ENCODE assay signal across 10 cellular contexts in the genomic region with DNA sequence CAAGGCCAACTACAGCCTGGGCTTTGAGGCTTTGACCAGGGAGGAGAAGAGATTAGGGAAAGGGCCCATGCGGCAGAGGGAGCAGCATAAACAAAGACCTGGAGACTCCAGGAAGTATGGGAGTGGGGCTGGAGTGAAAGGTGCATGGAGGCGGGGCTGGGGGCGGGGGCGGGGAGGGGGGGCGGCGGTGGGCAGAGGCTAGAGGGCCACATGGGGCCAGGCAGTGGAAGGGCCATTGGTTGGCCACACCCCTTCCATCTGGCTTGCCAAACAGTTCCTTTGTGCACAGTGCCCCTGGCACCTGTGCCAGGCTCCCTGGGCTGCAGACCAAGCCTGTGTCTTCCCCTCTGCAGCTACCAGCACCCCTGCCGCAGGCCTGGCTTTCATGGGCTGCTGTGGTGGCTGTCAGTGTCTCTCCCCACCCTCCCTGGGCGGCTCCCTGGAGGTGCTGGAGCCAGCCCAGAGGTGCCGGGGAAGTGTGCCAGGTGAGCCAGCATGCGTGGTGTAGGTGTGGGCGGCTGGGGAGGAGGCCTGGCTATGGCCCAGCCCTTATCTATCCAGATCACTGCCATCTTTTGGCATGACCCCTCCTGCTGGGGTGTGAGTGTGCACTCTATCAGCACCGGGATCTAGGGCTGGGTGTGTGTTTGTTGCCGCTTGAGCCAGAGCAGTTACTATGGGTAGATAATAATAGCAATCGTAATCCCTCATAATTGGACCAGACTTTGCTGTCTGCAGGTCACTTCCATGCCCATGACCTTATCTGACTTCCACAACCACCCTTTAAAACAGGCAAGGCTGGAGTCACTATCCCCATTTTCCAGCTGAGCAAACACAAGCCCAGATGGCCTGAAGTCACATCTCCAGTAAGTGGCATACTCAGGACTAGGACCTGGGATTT.
DNase-seq lines count a peak whose midpoint lies in the region; ATAC-seq and TF ChIP-seq lines count a peak whose summit lies in the region.
"Had no signal": no experiment of that assay in that cellular context is flagged by ENCODE, and none has a peak within 500 bp of the region (broad histone marks: within the 10 kb centered on the region; RNA-seq: fewer than 3 reads in every experiment).

No MANE protein-coding gene starts in this region.

- ATAC-seq in activated naive CD8-positive, alpha-beta T cell treated with anti-CD3 and anti-CD28 coated beads, Interleukin-2, amount 50 U/mL, for 24 hours, result no peak
- no peak for ATAC-seq in GM18517 (IDR thresholded peaks at IDR 0.05; ENCODE audit: unreplicated experiment)

- peak overlapping the region; percentile 56 for H3K27ac Mint-ChIP-seq in activated naive CD8-positive, alpha-beta T cell treated with anti-CD3 and anti-CD28 coated beads, Interleukin-2, amount 50 U/mL, for 24 hours

- H3K36me3 Mint-ChIP-seq in activated naive CD8-positive, alpha-beta T cell treated with anti-CD3 and anti-CD28 coated beads, Interleukin-2, amount 50 U/mL, for 24 hours (ENCODE audit: low read depth), result peaks cover 38% of the 10 kb centered on the region
- H3K36me3 Mint-ChIP-seq: IgD-negative memory B cell had no signal

- peak overlapping the region; percentile 84 for H3K4me3 Mint-ChIP-seq in activated naive CD8-positive, alpha-beta T cell treated with anti-CD3 and anti-CD28 coated beads, Interleukin-2, amount 50 U/mL, for 24 hours
- H3K4me3 Mint-ChIP-seq: IgD-negative memory B cell had no signal

- DNase-seq in DMS 273 (lab: John Stamatoyannopoulos, UW; ENCODE audit: unreplicated experiment), result peak; percentile 89
- DNase-seq in NCI-H2107 treated with DMSO at 0.1 percent for 48 hours (lab: John Stamatoyannopoulos, UW; ENCODE audit: unreplicated experiment), result peak; percentile 82
- no peak for DNase-seq in activated naive CD8-positive, alpha-beta T cell treated with anti-CD3 and anti-CD28 coated beads, Interleukin-2, amount 50 U/mL, for 24 hours
- peak; percentile 77 for DNase-seq in medulla oblongata (ENCODE audit: extremely low spot score)
- DNase-seq in GM20000 (ENCODE audit: low spot score), result no peak
- DNase-seq in amniotic stem cell (lab: John Stamatoyannopoulos, UW), result no peak
- no peak for DNase-seq in OCI-M1 (lab: John Stamatoyannopoulos, UW)
- DNase-seq: trophoblast cell had no signal

- TF ChIP-seq CTCF in GM20000 (IDR thresholded peaks at IDR 0.05; ENCODE audit: extremely low read depth, missing control alignments), result no peak

- no peaks in the 10 kb centered on the region for H3K27me3 Mint-ChIP-seq in activated naive CD8-positive, alpha-beta T cell treated with anti-CD3 and anti-CD28 coated beads, Interleukin-2, amount 50 U/mL, for 24 hours
- H3K27me3 Mint-ChIP-seq: IgD-negative memory B cell had no signal

- H3K9me3 Mint-ChIP-seq in activated naive CD8-positive, alpha-beta T cell treated with anti-CD3 and anti-CD28 coated beads, Interleukin-2, amount 50 U/mL, for 24 hours, result no peaks in the 10 kb centered on the region
- H3K9me3 Mint-ChIP-seq: IgD-negative memory B cell had no signal

- H3K4me1 Mint-ChIP-seq in activated naive CD8-positive, alpha-beta T cell treated with anti-CD3 and anti-CD28 coated beads, Interleukin-2, amount 50 U/mL, for 24 hours, result peaks cover 81% of the 10 kb centered on the region

Comparison
In these comparisons a context has a peak if more than half of its experiments do, and no peak if none do; other contexts are left out.
1. DNase-seq: peak in DMS 273 (single experiment), NCI-H2107 treated with DMSO at 0.1 percent for 48 hours (single experiment) and medulla oblongata (single experiment); none in activated naive CD8-positive, alpha-beta T cell treated with anti-CD3 and anti-CD28 coated beads, Interleukin-2, amount 50 U/mL, for 24 hours (single experiment), GM20000 (single experiment), amniotic stem cell (single experiment) and OCI-M1 (single experiment).